In genomic region chr19:29843180-29844051, GRCh38 we compare ENCODE assay signal across 8 cellular contexts. TPM values are rescaled to one million over a fixed set of nuclear protein-coding genes. Genes with fewer than 3 reads are reported as not detected.
DNase-seq lines count a peak whose midpoint lies in the region; ATAC-seq, FAIRE-seq and TF ChIP-seq lines count a peak whose summit lies in the region.

No MANE protein-coding gene starts in this region.

- FAIRE-seq in HTR-8/SVneo (lab: Jason Lieb, UNC) = no peak

- no peak overlapping the region for H3K27ac Mint-ChIP-seq in effector memory CD8-positive, alpha-beta T cell
- H3K27ac Mint-ChIP-seq in naive thymus-derived CD4-positive, alpha-beta T cell = peak overlapping the region in 8 of 9 donors; percentile 28 to 94 (median 88)

- H3K4me1 ChIP-seq in DND-41 (ENCODE audit: insufficient read depth, low read length) (peaks cover 19% of the 10 kb centered on the region), OCI-LY1 (ENCODE audit: insufficient read depth, low read length, severe bottlenecking) (peaks cover 14% of the 10 kb centered on the region)
- peaks cover 9 to 17% of the 10 kb centered on the region in 2 donors for H3K4me1 ChIP-seq in naive thymus-derived CD4-positive, alpha-beta T cell (ENCODE audit: control insufficient read depth in 2 of 2, insufficient read depth in 2 of 2, low read length in 2 of 2)

- H3K27ac ChIP-seq in DND-41 (ENCODE audit: low read length) = no peak overlapping the region
- no peak overlapping the region for H3K27ac ChIP-seq in OCI-LY1 (ENCODE audit: low read depth, low read length, poor library complexity, severe bottlenecking)
- H3K27ac ChIP-seq in naive thymus-derived CD4-positive, alpha-beta T cell (ENCODE audit: low read depth, low read length) = no peak overlapping the region

- H3F3A ChIP-seq in OCI-LY1 (ENCODE audit: insufficient read depth, low read length) = no peaks in the 10 kb centered on the region

- CTCF ChIA-PET in naive thymus-derived CD4-positive, alpha-beta T cell (lab: Charles Lee) = interaction anchor here (2.0 kb wide), 1 partner anchor 11 kb away, joined by 9 read pairs; no protein-coding TSS in a partner anchor

- H3K9ac ChIP-seq in DND-41 (ENCODE audit: low read depth, low read length) = no peak overlapping the region
- H3K9ac ChIP-seq in OCI-LY1 (ENCODE audit: low read length) = no peak overlapping the region

- DNase-seq in DND-41 = no peak
- DNase-seq in effector memory CD8-positive, alpha-beta T cell = no peak
- peak in 7 of 9 donors; percentile 8 to 44 (median 17) for DNase-seq in naive thymus-derived CD4-positive, alpha-beta T cell
- DNase-seq in HCEC 1CT = no peak
- no peak for DNase-seq in putamen (ENCODE audit: low spot score)
- DNase-seq in HTR-8/SVneo (ENCODE audit: insufficient read length, low spot score) = no peak

- H3K27me3 ChIP-seq in DND-41 (ENCODE audit: insufficient read depth, low read length, poor library complexity) (peaks cover 3% of the 10 kb centered on the region), OCI-LY1 (ENCODE audit: insufficient read depth, low read length) (peaks cover 4% of the 10 kb centered on the region; the same call in 1 of the 2 replicates)
- no peaks in the 10 kb centered on the region for H3K27me3 ChIP-seq in naive thymus-derived CD4-positive, alpha-beta T cell (ENCODE audit: control insufficient read depth in 2 of 2, insufficient read depth in 2 of 2, low read length in 2 of 2)

- peaks cover 18 to 40% of the 10 kb centered on the region in 2 donors for H3K27me3 Mint-ChIP-seq in effector memory CD8-positive, alpha-beta T cell
- peaks cover 0 to 1% (median 0%) of the 10 kb centered on the region in 5 donors for H3K27me3 Mint-ChIP-seq in naive thymus-derived CD4-positive, alpha-beta T cell

- TF ChIP-seq CTCF in DND-41 (IDR thresholded peaks at IDR 0.05; ENCODE audit: borderline replicate concordance, extremely low read depth, low read length, poor library complexity, severe bottlenecking) = no peak
- no peak for TF ChIP-seq CTCF in OCI-LY1 (IDR thresholded peaks at IDR 0.05; ENCODE audit: low read length)

- H3K9me3 Mint-ChIP-seq in effector memory CD8-positive, alpha-beta T cell = no peaks in the 10 kb centered on the region
- no peaks in the 10 kb centered on the region for H3K9me3 Mint-ChIP-seq in naive thymus-derived CD4-positive, alpha-beta T cell

- H2AFZ ChIP-seq in DND-41 (ENCODE audit: low read depth, low read length) = no peak overlapping the region
- H2AFZ ChIP-seq in OCI-LY1 (ENCODE audit: low read length) = no peak overlapping the region

- ATAC-seq in DND-41 (ENCODE audit: insufficient read depth, low read depth) (no peak), HG02884 (IDR thresholded peaks at IDR 0.05; ENCODE audit: unreplicated experiment) (no peak)
- no peak for ATAC-seq in effector memory CD8-positive, alpha-beta T cell (replicated peaks)
- no peak for ATAC-seq in naive thymus-derived CD4-positive, alpha-beta T cell

- POLR2A ChIA-PET in naive thymus-derived CD4-positive, alpha-beta T cell (lab: Charles Lee) = interaction anchor here (0.8 to 4.0 kb wide), 11 partner anchors 11 to 238 kb away, joined by 3 to 95 read pairs (median 4); partner anchors contain the start of genes C19orf12, POP4 and URI1

- H3K9me3 ChIP-seq in DND-41 (ENCODE audit: insufficient read depth, low read length, severe bottlenecking) = no peaks in the 10 kb centered on the region
- H3K9me3 ChIP-seq in OCI-LY1 (ENCODE audit: low read length) = no peaks in the 10 kb centered on the region
- no peaks in the 10 kb centered on the region for H3K9me3 ChIP-seq in naive thymus-derived CD4-positive, alpha-beta T cell (ENCODE audit: control insufficient read depth in 2 of 3, low read length in 3 of 3)

- peaks cover 11% of the 10 kb centered on the region in 2 donors for H3K4me1 Mint-ChIP-seq in effector memory CD8-positive, alpha-beta T cell (ENCODE audit: low read depth in 2 of 2)
- peaks cover 11 to 20% (median 14%) of the 10 kb centered on the region in 7 donors for H3K4me1 Mint-ChIP-seq in naive thymus-derived CD4-positive, alpha-beta T cell

- intact Hi-C loops in naive thymus-derived CD4-positive, alpha-beta T cell (cut with micrococcal nuclease) = loop anchor here (1.0 to 2.0 kb wide), 5 partner anchors 12 to 237 kb away; partner anchors contain the start of genes CCNE1 (in 1 of the 2), POP4 (in 1 of the 2) and URI1 (in 1 of the 2)

- no peaks in the 10 kb centered on the region for H3K9me2 ChIP-seq in OCI-LY1 (ENCODE audit: low read depth, low read length)

- H3K36me3 ChIP-seq in DND-41 (ENCODE audit: insufficient read depth, low read length) (no peaks in the 10 kb centered on the region), OCI-LY1 (ENCODE audit: insufficient read depth, low read length) (no peaks in the 10 kb centered on the region)
- no peaks in the 10 kb centered on the region for H3K36me3 ChIP-seq in naive thymus-derived CD4-positive, alpha-beta T cell (ENCODE audit: control insufficient read depth in 2 of 3, insufficient read depth in 3 of 3, low read length in 3 of 3)

- 0 out of 2 replicates have a peak, but pooled peaks cover 6% of the 10 kb centered on the region for H4K20me1 ChIP-seq in DND-41 (ENCODE audit: insufficient read depth, low read length)
- H4K20me1 ChIP-seq in OCI-LY1 (ENCODE audit: insufficient read depth, low read length) = no peaks in the 10 kb centered on the region

- peak overlapping the region; percentile 61 to 92 for H3K4me3 Mint-ChIP-seq in effector memory CD8-positive, alpha-beta T cell
- H3K4me3 Mint-ChIP-seq in naive thymus-derived CD4-positive, alpha-beta T cell = peak overlapping the region; percentile 70 to 98 (median 80)

- H3K36me3 Mint-ChIP-seq in effector memory CD8-positive, alpha-beta T cell (ENCODE audit: insufficient read depth) = no peaks in the 10 kb centered on the region
- H3K36me3 Mint-ChIP-seq in naive thymus-derived CD4-positive, alpha-beta T cell = no peaks in the 10 kb centered on the region

- no peaks in the 10 kb centered on the region for H3K79me2 ChIP-seq in DND-41 (ENCODE audit: insufficient read depth, low read length)
- no peaks in the 10 kb centered on the region for H3K79me2 ChIP-seq in OCI-LY1 (ENCODE audit: insufficient read depth, low read length)

- H3K4me2 ChIP-seq in DND-41 (ENCODE audit: insufficient read depth, low read length) (peak overlapping the region; percentile 98), OCI-LY1 (ENCODE audit: low read length) (peak overlapping the region; percentile 40; the same call in 1 of the 2 replicates)

- H3K4me3 ChIP-seq in DND-41 (ENCODE audit: low read depth in 1 of 2, low read length in 2 of 2) (peak overlapping the region in 1 of 2 experiments; percentile 69; a peak in 2 of 4 replicates), OCI-LY1 (ENCODE audit: low read depth, low read length, poor library complexity, severe bottlenecking) (peak overlapping the region; percentile 74)
- peak overlapping the region; percentile 97 for H3K4me3 ChIP-seq in naive thymus-derived CD4-positive, alpha-beta T cell (ENCODE audit: low read length)

RNA-seq across cellular contexts. Expression of gene CCNE1, which starts 31.6 kb away (rescaled TPM):
- total RNA-seq in naive thymus-derived CD4-positive, alpha-beta T cell = 10 to 100 TPM in 1 of 5 experiments, 1 to 10 TPM in 4; 5.3 to 36.1 (median 6.6) TPM
- 1 to 10 TPM; 1.9 to 2.6 TPM for polyA plus RNA-seq in naive thymus-derived CD4-positive, alpha-beta T cell

Comparison
In these comparisons a context has a peak if more than half of its experiments do, and no peak if none do; other contexts are left out.
1. DNase-seq: peak in naive thymus-derived CD4-positive, alpha-beta T cell (7 of 9); none in DND-41 (single experiment), effector memory CD8-positive, alpha-beta T cell (0 of 3), HCEC 1CT (single experiment), putamen (single experiment) and HTR-8/SVneo (single experiment).
2. H3K27ac Mint-ChIP-seq: peak in naive thymus-derived CD4-positive, alpha-beta T cell (8 of 9); none in effector memory CD8-positive, alpha-beta T cell (0 of 2).